24 cellular contexts compared by ENCODE assay signal in genomic region chr21:42435833-42436232, GRCh38. TPM values are rescaled to one million over a fixed set of nuclear protein-coding genes. Genes with fewer than 3 reads are reported as not detected.
"Had no signal": no experiment of that assay in that cellular context is flagged by ENCODE, and none has a peak within 500 bp of the region (broad histone marks: within the 10 kb centered on the region; RNA-seq: fewer than 3 reads in every experiment).

No MANE protein-coding gene starts in this region.

- H3K36me3 ChIP-seq: SJSA1 had no signal

- H3K27ac ChIP-seq: KMS-11, SJSA1, SK-N-MC had no signal

- H3K4me1 ChIP-seq: SJSA1 had no signal

- H3K27me3 ChIP-seq: SJSA1 had no signal

- DNase-seq: IMR-90, Kasumi-1, MM.1S, NCI-H1092 treated with DMSO at 0.1 percent for 48 hours, NCI-H1436, NCI-H187, NCI-H2029, NCI-H2081 treated with DMSO at 0.1 percent for 48 hours, NCI-H2171, NCI-H226, NCI-H446, NCI-H510A, NCI-H524 treated with DMSO at 0.1 percent for 48 hours, NCI-H69, NCI-H774, Right ventricle myocardium superior, RPMI8226, SIG-M5 had no signal

- ATAC-seq: HepG2 had no signal

- H3K9me3 ChIP-seq: SJSA1 had no signal

- H3K4me3 ChIP-seq: SJSA1, SK-N-MC had no signal

RNA-seq across cellular contexts. Expression of gene UBASH3A, which starts 32.1 kb away (rescaled TPM):
- total RNA-seq: HepG2, HT1080, IMR-90, M059J, Right ventricle myocardium superior, SJSA1 had no signal
- polyA plus RNA-seq: HepG2, IMR-90 had no signal

RNA-seq across cellular contexts. Expression of gene TMPRSS3, which starts 40.0 kb away (rescaled TPM):
- total RNA-seq: HT1080, IMR-90, Right ventricle myocardium superior had no signal
- polyA plus RNA-seq: IMR-90 had no signal
